In the genomic region with DNA sequence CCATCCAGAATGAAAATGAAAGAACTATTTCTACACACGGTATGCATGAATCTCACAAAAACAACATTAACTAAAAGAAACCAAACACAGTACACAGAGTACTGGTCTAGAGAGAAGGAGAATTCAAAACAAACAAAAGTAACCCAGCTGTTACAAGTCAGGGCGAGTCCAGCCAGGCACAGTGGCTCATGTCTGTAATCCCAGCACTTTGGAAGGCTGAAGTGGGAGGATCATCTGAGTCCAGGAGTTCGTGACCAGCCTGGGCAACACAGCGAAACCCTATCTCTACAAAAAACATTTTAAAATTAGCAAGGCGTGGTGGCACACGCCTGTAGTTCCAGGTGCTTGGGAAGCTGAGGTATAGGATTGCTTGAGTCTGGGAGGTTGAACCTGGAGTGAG, we compare ENCODE assay signal across 9 cellular contexts. TPM values are rescaled to one million over a fixed set of nuclear protein-coding genes. Genes with fewer than 3 reads are reported as not detected.
DNase-seq lines count a peak whose midpoint lies in the region; ATAC-seq, FAIRE-seq and TF ChIP-seq lines count a peak whose summit lies in the region.
"Had no signal": no experiment of that assay in that cellular context is flagged by ENCODE, and none has a peak within 500 bp of the region (broad histone marks: within the 10 kb centered on the region; RNA-seq: fewer than 3 reads in every experiment).

No MANE protein-coding gene starts in this region.

- DNase-seq in DMS79 (lab: John Stamatoyannopoulos, UW) (peak; percentile 14), DMS79 treated with DMSO at 0.1 percent for 48 hours (lab: John Stamatoyannopoulos, UW) (no peak), T-helper 17 cell (no peak), H54 (ENCODE audit: insufficient read length, low spot score) (no peak), globus pallidus (ENCODE audit: low spot score) (no peak), NCI-H128 (lab: John Stamatoyannopoulos, UW; ENCODE audit: unreplicated experiment) (no peak)
- DNase-seq in stimulated activated CD8-positive, alpha-beta memory T cell treated with anti-CD3 and anti-CD28 coated beads, Interleukin-4, amount 100 ng/mL, for 48 hours: peak; percentile 34
- DNase-seq: KG1 had no signal

- ATAC-seq in T-helper 17 cell (no peak), esophagus mucosa (peak; percentile 3)

- peak overlapping the region; percentile 99 for H3K4me3 Mint-ChIP-seq in T-helper 17 cell

- peak overlapping the region; percentile 100 for H3K27ac Mint-ChIP-seq in T-helper 17 cell

- TF ChIP-seq POLR2A in H54 (IDR thresholded peaks at IDR 0.05; ENCODE audit: low read depth, low read length): no peak

- H3K36me3 Mint-ChIP-seq in T-helper 17 cell (ENCODE audit: low read depth): peaks cover 13% of the 10 kb centered on the region

- no peak for FAIRE-seq in H54 (lab: Jason Lieb, UNC)

- H3K4me1 Mint-ChIP-seq in T-helper 17 cell: peaks cover 46% of the 10 kb centered on the region

- no peaks in the 10 kb centered on the region for H3K9me3 ChIP-seq in T-helper 17 cell (ENCODE audit: control insufficient read depth, low read length, poor library complexity, severe bottlenecking)

- H3K27me3 Mint-ChIP-seq in T-helper 17 cell: no peaks in the 10 kb centered on the region

RNA-seq across cellular contexts. Expression of gene PSMC4, which starts 1.7 kb away (rescaled TPM):
- 10 to 100 TPM; 82.2 to 87.5 TPM for total RNA-seq in T-helper 17 cell
- 56.7 TPM for total RNA-seq in esophagus mucosa

RNA-seq across cellular contexts. Expression of gene ZNF546, which starts 27.6 kb away (rescaled TPM):
- total RNA-seq in T-helper 17 cell (1 to 10 TPM; 2.5 to 2.7 TPM), esophagus mucosa (1.3 TPM)

RNA-seq across cellular contexts. Expression of gene FCGBP, which starts 34.8 kb away (rescaled TPM):
- total RNA-seq in T-helper 17 cell (10 to 100 TPM in 1 of 2 donors, 1 to 10 TPM in 1; 9.1 to 10.1 TPM), esophagus mucosa (25.7 TPM)

Comparison
In these comparisons a context has a peak if more than half of its experiments do, and no peak if none do; other contexts are left out.
1. DNase-seq: peak in DMS79 (single experiment) and stimulated activated CD8-positive, alpha-beta memory T cell treated with anti-CD3 and anti-CD28 coated beads, Interleukin-4, amount 100 ng/mL, for 48 hours (single experiment); none in DMS79 treated with DMSO at 0.1 percent for 48 hours (single experiment), T-helper 17 cell (0 of 3), H54 (single experiment), globus pallidus (single experiment) and NCI-H128 (single experiment).